Comparison of ENCODE assay signal across 33 cellular contexts in genomic region chr5:87572611-87573010, GRCh38.
"Had no signal": no experiment of that assay in that cellular context is flagged by ENCODE, and none has a peak within 500 bp of the region (broad histone marks: within the 10 kb centered on the region; RNA-seq: fewer than 3 reads in every experiment).

No MANE protein-coding gene starts in this region.

- H3K9me3 ChIP-seq: adrenal gland, ascending aorta, body of pancreas, breast epithelium had no signal

- H3K36me3 ChIP-seq: adrenal gland, ascending aorta, brain microvascular endothelial cell, breast epithelium, cardiac muscle cell had no signal

- DNase-seq: activated effector memory CD4-positive, alpha-beta T cell treated with anti-CD3 and anti-CD28 coated beads, Interleukin-2, amount 50 U/mL, for 16 hours; activated effector memory CD4-positive, alpha-beta T cell treated with Interleukin-2 at 50 U/mL for 16 hours; activated gamma-delta T cell; activated gamma-delta T cell treated with Interleukin-2 at 50 U/mL for 16 hours; activated naive CD4-positive, alpha-beta T cell; activated naive CD4-positive, alpha-beta T cell treated with anti-CD3 and anti-CD28 coated beads for 36 hours; activated naive CD4-positive, alpha-beta T cell treated with anti-CD3 and anti-CD28 coated beads, Interleukin-2, amount 10 ng/mL, durations not matched to agents 7 days and 5 days; activated naive CD4-positive, alpha-beta T cell treated with anti-CD3 and anti-CD28 coated beads, Interleukin-2, amount 50 U/mL, for 16 hours; activated naive CD4-positive, alpha-beta T cell treated with Interleukin-2 at 50 U/mL for 16 hours; activated naive CD8-positive, alpha-beta T cell treated with anti-CD3 and anti-CD28 coated beads for 36 hours; activated naive CD8-positive, alpha-beta T cell treated with anti-CD3 and anti-CD28 coated beads, Interleukin-2, amount 10 ng/mL, durations not matched to agents 7 days and 5 days; activated naive CD8-positive, alpha-beta T cell treated with anti-CD3 and anti-CD28 coated beads, Interleukin-2, amount 50 U/mL, for 24 hours; activated T-cell treated with anti-CD3 and anti-CD28 coated beads, Interleukin-2, amount 50 U/mL, for 1 hour; activated T-cell treated with anti-CD3 and anti-CD28 coated beads, Interleukin-2, amount 50 U/mL, for 24 hours; activated T-cell treated with anti-CD3 and anti-CD28 coated beads, Interleukin-2, amount 50 U/mL, for 4 hours; activated T-cell treated with anti-CD3 and anti-CD28 coated beads, Interleukin-2, amount 50 U/mL, for 48 hours; activated T-cell treated with anti-CD3 and anti-CD28 coated beads, Interleukin-2, amount 50 U/mL, for 72 hours; adrenal gland; amniotic stem cell; amygdala; anterior cingulate cortex; aorta; body of pancreas; brain microvascular endothelial cell; central memory CD4-positive, alpha-beta T cell; cerebellar nuclear complex had no signal

- H3K4me1 ChIP-seq: adrenal gland, ascending aorta, body of pancreas, breast epithelium had no signal

- FAIRE-seq: astrocyte, bronchial epithelial cell had no signal

- H3K27me3 ChIP-seq: adrenal gland, ascending aorta, body of pancreas, brain microvascular endothelial cell, breast epithelium, cardiac muscle cell had no signal

- H3K4me3 ChIP-seq: adrenal gland, ascending aorta, body of pancreas, breast epithelium, cardiac muscle cell had no signal

- ATAC-seq: activated naive CD4-positive, alpha-beta T cell treated with anti-CD3 and anti-CD28 coated beads, Interleukin-2, amount 50 U/mL, for 72 hours; activated naive CD8-positive, alpha-beta T cell treated with anti-CD3 and anti-CD28 coated beads, Interleukin-2, amount 50 U/mL, for 24 hours; activated T-cell treated with anti-CD3 and anti-CD28 coated beads, Interleukin-2, amount 50 U/mL, for 4 hours; activated T-cell treated with anti-CD3 and anti-CD28 coated beads, Interleukin-2, amount 50 U/mL, for 72 hours; activated T-helper 17 cell treated with anti-CD3 and anti-CD28 coated beads, Interleukin-2, amount 50 U/mL, for 72 hours; body of pancreas had no signal

- H3K27ac ChIP-seq: adrenal gland, ascending aorta, body of pancreas, brain microvascular endothelial cell, breast epithelium, cardiac muscle cell had no signal
